2 cellular contexts compared by ENCODE assay signal in the genomic region with DNA sequence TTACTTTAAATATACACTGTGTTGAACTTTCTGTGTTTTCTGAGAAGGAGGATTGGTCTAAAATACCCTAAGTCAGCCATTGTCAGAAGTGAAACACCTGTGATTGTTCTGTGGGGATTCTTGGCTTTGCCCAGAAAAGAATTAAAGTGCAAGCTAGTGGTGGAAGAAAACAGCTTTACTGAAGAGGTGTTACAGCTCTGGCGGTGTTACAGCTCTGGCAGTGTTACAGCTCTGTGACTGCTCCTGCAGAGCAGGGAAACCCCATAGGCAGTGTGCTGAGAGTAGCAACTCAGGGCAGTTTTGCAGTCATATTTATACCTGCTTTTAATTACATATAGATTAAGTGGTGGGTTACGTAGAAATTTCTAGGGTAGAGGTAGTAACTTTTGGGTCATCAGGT.
TF ChIP-seq lines count a peak whose summit lies in the region.

No MANE protein-coding gene starts in this region.

TF ChIP-seq in GM23338, 12 proteins besides CTCF, POLR2A, EP300 and RAD21 (continued from another document):
- TF ChIP-seq, protein P1, sequence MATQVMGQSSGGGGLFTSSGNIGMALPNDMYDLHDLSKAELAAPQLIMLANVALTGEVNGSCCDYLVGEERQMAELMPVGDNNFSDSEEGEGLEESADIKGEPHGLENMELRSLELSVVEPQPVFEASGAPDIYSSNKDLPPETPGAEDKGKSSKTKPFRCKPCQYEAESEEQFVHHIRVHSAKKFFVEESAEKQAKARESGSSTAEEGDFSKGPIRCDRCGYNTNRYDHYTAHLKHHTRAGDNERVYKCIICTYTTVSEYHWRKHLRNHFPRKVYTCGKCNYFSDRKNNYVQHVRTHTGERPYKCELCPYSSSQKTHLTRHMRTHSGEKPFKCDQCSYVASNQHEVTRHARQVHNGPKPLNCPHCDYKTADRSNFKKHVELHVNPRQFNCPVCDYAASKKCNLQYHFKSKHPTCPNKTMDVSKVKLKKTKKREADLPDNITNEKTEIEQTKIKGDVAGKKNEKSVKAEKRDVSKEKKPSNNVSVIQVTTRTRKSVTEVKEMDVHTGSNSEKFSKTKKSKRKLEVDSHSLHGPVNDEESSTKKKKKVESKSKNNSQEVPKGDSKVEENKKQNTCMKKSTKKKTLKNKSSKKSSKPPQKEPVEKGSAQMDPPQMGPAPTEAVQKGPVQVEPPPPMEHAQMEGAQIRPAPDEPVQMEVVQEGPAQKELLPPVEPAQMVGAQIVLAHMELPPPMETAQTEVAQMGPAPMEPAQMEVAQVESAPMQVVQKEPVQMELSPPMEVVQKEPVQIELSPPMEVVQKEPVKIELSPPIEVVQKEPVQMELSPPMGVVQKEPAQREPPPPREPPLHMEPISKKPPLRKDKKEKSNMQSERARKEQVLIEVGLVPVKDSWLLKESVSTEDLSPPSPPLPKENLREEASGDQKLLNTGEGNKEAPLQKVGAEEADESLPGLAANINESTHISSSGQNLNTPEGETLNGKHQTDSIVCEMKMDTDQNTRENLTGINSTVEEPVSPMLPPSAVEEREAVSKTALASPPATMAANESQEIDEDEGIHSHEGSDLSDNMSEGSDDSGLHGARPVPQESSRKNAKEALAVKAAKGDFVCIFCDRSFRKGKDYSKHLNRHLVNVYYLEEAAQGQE (IDR thresholded peaks at IDR 0.05; ENCODE audit: unreplicated experiment) = no peak
- TF ChIP-seq, protein P2, sequence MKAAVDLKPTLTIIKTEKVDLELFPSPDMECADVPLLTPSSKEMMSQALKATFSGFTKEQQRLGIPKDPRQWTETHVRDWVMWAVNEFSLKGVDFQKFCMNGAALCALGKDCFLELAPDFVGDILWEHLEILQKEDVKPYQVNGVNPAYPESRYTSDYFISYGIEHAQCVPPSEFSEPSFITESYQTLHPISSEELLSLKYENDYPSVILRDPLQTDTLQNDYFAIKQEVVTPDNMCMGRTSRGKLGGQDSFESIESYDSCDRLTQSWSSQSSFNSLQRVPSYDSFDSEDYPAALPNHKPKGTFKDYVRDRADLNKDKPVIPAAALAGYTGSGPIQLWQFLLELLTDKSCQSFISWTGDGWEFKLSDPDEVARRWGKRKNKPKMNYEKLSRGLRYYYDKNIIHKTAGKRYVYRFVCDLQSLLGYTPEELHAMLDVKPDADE (IDR thresholded peaks at IDR 0.05) = no peak
- TF ChIP-seq, protein P3, sequence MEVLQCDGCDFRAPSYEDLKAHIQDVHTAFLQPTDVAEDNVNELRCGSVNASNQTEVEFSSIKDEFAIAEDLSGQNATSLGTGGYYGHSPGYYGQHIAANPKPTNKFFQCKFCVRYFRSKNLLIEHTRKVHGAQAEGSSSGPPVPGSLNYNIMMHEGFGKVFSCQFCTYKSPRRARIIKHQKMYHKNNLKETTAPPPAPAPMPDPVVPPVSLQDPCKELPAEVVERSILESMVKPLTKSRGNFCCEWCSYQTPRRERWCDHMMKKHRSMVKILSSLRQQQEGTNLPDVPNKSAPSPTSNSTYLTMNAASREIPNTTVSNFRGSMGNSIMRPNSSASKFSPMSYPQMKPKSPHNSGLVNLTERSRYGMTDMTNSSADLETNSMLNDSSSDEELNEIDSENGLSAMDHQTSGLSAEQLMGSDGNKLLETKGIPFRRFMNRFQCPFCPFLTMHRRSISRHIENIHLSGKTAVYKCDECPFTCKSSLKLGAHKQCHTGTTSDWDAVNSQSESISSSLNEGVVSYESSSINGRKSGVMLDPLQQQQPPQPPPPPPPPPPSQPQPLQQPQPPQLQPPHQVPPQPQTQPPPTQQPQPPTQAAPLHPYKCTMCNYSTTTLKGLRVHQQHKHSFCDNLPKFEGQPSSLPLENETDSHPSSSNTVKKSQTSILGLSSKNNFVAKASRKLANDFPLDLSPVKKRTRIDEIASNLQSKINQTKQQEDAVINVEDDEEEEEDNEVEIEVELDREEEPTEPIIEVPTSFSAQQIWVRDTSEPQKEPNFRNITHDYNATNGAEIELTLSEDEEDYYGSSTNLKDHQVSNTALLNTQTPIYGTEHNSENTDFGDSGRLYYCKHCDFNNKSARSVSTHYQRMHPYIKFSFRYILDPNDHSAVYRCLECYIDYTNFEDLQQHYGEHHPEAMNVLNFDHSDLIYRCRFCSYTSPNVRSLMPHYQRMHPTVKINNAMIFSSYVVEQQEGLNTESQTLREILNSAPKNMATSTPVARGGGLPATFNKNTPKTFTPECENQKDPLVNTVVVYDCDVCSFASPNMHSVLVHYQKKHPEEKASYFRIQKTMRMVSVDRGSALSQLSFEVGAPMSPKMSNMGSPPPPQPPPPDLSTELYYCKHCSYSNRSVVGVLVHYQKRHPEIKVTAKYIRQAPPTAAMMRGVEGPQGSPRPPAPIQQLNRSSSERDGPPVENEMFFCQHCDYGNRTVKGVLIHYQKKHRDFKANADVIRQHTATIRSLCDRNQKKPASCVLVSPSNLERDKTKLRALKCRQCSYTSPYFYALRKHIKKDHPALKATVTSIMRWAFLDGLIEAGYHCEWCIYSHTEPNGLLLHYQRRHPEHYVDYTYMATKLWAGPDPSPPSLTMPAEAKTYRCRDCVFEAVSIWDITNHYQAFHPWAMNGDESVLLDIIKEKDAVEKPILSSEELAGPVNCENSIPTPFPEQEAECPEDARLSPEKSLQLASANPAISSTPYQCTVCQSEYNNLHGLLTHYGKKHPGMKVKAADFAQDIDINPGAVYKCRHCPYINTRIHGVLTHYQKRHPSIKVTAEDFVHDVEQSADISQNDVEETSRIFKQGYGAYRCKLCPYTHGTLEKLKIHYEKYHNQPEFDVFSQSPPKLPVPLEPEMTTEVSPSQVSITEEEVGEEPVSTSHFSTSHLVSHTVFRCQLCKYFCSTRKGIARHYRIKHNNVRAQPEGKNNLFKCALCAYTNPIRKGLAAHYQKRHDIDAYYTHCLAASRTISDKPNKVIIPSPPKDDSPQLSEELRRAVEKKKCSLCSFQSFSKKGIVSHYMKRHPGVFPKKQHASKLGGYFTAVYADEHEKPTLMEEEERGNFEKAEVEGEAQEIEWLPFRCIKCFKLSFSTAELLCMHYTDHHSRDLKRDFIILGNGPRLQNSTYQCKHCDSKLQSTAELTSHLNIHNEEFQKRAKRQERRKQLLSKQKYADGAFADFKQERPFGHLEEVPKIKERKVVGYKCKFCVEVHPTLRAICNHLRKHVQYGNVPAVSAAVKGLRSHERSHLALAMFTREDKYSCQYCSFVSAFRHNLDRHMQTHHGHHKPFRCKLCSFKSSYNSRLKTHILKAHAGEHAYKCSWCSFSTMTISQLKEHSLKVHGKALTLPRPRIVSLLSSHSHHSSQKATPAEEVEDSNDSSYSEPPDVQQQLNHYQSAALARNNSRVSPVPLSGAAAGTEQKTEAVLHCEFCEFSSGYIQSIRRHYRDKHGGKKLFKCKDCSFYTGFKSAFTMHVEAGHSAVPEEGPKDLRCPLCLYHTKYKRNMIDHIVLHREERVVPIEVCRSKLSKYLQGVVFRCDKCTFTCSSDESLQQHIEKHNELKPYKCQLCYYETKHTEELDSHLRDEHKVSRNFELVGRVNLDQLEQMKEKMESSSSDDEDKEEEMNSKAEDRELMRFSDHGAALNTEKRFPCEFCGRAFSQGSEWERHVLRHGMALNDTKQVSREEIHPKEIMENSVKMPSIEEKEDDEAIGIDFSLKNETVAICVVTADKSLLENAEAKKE (CRISPR knock-in tag; IDR thresholded peaks at IDR 0.05) = no peak
- TF ChIP-seq EZH2 (IDR thresholded peaks at IDR 0.05; ENCODE audit: low read depth, unreplicated experiment) (no peak), ZNF331 (CRISPR knock-in tag; IDR thresholded peaks at IDR 0.05; ENCODE audit: low read depth) (no peak), STAT1 (IDR thresholded peaks at IDR 0.05; ENCODE audit: unreplicated experiment) (no peak)
TF ChIP-seq in GM23338: peak in this region for 0.

TF ChIP-seq in GM12878, 131 proteins besides CTCF, POLR2A, EP300 and RAD21:
- TF ChIP-seq, protein P4, sequence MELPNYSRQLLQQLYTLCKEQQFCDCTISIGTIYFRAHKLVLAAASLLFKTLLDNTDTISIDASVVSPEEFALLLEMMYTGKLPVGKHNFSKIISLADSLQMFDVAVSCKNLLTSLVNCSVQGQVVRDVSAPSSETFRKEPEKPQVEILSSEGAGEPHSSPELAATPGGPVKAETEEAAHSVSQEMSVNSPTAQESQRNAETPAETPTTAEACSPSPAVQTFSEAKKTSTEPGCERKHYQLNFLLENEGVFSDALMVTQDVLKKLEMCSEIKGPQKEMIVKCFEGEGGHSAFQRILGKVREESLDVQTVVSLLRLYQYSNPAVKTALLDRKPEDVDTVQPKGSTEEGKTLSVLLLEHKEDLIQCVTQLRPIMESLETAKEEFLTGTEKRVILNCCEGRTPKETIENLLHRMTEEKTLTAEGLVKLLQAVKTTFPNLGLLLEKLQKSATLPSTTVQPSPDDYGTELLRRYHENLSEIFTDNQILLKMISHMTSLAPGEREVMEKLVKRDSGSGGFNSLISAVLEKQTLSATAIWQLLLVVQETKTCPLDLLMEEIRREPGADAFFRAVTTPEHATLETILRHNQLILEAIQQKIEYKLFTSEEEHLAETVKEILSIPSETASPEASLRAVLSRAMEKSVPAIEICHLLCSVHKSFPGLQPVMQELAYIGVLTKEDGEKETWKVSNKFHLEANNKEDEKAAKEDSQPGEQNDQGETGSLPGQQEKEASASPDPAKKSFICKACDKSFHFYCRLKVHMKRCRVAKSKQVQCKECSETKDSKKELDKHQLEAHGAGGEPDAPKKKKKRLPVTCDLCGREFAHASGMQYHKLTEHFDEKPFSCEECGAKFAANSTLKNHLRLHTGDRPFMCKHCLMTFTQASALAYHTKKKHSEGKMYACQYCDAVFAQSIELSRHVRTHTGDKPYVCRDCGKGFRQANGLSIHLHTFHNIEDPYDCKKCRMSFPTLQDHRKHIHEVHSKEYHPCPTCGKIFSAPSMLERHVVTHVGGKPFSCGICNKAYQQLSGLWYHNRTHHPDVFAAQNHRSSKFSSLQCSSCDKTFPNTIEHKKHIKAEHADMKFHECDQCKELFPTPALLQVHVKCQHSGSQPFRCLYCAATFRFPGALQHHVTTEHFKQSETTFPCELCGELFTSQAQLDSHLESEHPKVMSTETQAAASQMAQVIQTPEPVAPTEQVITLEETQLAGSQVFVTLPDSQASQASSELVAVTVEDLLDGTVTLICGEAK (IDR thresholded peaks at IDR 0.05; ENCODE audit: borderline replicate concordance) = no peak
- TF ChIP-seq LARP7 (IDR thresholded peaks at IDR 0.05) (no peak), ZNF384 (IDR thresholded peaks at IDR 0.05; ENCODE audit: borderline replicate concordance, low read depth, low read length) (no peak)
